Comparison of ENCODE assay signal across 8 cellular contexts in genomic region chr14:30283822-30284446, GRCh38.
DNase-seq lines count a peak whose midpoint lies in the region; ATAC-seq, FAIRE-seq and TF ChIP-seq lines count a peak whose summit lies in the region.

No MANE protein-coding gene starts in this region.

- no peak overlapping the region for H3K4me2 ChIP-seq in KMS-11

- intact Hi-C loops in right lobe of liver (cut with DNase I) = no loop called here

- ATAC-seq in right lobe of liver (peak in 2 of 4 donors; percentile 24 to 40), GM21381 (IDR thresholded peaks at IDR 0.05; ENCODE audit: unreplicated experiment) (no peak)

- H3K4me3 ChIP-seq in KMS-11 (IDR thresholded peaks at IDR 0.05; ENCODE audit: insufficient read depth, low read depth, low read length) (no peak overlapping the region), right lobe of liver (no peak overlapping the region)

- no peak for FAIRE-seq in frontal cortex (lab: Jason Lieb, UNC)

- H3K4me1 ChIP-seq in KMS-11 (ENCODE audit: low read depth, poor library complexity, severe bottlenecking) (no peaks in the 10 kb centered on the region), right lobe of liver (no peaks in the 10 kb centered on the region)

- no peaks in the 10 kb centered on the region for H3K79me2 ChIP-seq in KMS-11 (ENCODE audit: insufficient read depth, low read depth)

- H3K36me3 ChIP-seq in KMS-11 (ENCODE audit: insufficient read depth) = no peaks in the 10 kb centered on the region
- H3K36me3 ChIP-seq in right lobe of liver = no peaks in the 10 kb centered on the region

- DNase-seq in A172 (ENCODE audit: low spot score) (peak; percentile 27), ELF-1 (ENCODE audit: low read depth, low spot score) (peak; percentile 59), amniotic epithelial cell (ENCODE audit: low read depth) (peak; percentile 58), right lobe of liver (no peak), dedifferentiated amniotic fluid mesenchymal stem cell (ENCODE audit: extremely low spot score) (no peak), frontal cortex (ENCODE audit: low spot score in 2 of 2) (no peak)

- 64% methylated on average over 2 of the region's 2 CpGs for WGBS in right lobe of liver (ENCODE audit: insufficient coverage, low coverage, low lambda C conversion rate, missing lambda C conversion rate)

- no peaks in the 10 kb centered on the region for H3K9me3 ChIP-seq in right lobe of liver

- peak; percentile 71 for TF ChIP-seq CTCF in KMS-11 (conservative IDR thresholded peaks at IDR 0.05; ENCODE audit: low read depth, low read length)
- TF ChIP-seq CTCF in right lobe of liver (IDR thresholded peaks at IDR 0.05) = peak in 3 of 4 donors; percentile 49 to 67 (median 51)

- no peak overlapping the region for H3K9ac ChIP-seq in KMS-11

- H3K27ac ChIP-seq in KMS-11 (no peak overlapping the region), right lobe of liver (no peak overlapping the region)

- H2AFZ ChIP-seq in KMS-11 (ENCODE audit: low read depth) = no peak overlapping the region

- no peak for TF ChIP-seq POLR2A in right lobe of liver (IDR thresholded peaks at IDR 0.05)

- no peaks in the 10 kb centered on the region for H4K20me1 ChIP-seq in KMS-11 (ENCODE audit: insufficient read depth)

- H3K27me3 ChIP-seq in KMS-11 (ENCODE audit: insufficient read depth, low read depth) = no peaks in the 10 kb centered on the region
- H3K27me3 ChIP-seq in right lobe of liver = no peaks in the 10 kb centered on the region

Comparison
In these comparisons a context has a peak if more than half of its experiments do, and no peak if none do; other contexts are left out.
1. DNase-seq: peak in A172 (single experiment), ELF-1 (single experiment) and amniotic epithelial cell (single experiment); none in right lobe of liver (0 of 3), dedifferentiated amniotic fluid mesenchymal stem cell (single experiment) and frontal cortex (0 of 2).